ENCODE assay signal across 7 cellular contexts in the genomic region with DNA sequence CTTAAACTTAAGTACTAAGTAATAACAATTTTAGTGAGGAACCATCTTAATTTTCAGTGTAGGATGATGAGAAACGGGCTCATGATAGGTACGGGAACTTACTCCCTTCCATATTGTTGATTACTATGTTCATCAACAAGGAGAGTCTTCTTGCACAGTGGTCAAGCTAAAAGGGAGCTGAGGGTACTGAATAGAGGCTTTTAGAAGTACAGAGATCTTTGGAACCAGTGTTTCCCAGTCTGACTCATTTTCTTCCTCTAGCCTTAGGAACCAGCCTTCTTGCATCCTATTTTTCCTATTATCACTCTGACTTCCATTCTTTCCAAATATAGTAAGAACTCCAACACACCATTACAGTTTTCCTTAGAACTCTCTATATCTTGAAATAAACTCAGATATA. TPM values are rescaled to one million over a fixed set of nuclear protein-coding genes. Genes with fewer than 3 reads are reported as not detected.
"Had no signal": no experiment of that assay in that cellular context is flagged by ENCODE, and none has a peak within 500 bp of the region (broad histone marks: within the 10 kb centered on the region; RNA-seq: fewer than 3 reads in every experiment).

No MANE protein-coding gene starts in this region.

- ATAC-seq: GM23338, K562 had no signal

- DNase-seq: H9, HCEC 1CT, IMR-90, KG1 had no signal

RNA-seq across cellular contexts. Expression of gene SEMA3D, which starts 17.6 kb away (rescaled TPM):
- total RNA-seq: HT-29 had no signal
